ENCODE assay signal across 11 cellular contexts in the genomic region with DNA sequence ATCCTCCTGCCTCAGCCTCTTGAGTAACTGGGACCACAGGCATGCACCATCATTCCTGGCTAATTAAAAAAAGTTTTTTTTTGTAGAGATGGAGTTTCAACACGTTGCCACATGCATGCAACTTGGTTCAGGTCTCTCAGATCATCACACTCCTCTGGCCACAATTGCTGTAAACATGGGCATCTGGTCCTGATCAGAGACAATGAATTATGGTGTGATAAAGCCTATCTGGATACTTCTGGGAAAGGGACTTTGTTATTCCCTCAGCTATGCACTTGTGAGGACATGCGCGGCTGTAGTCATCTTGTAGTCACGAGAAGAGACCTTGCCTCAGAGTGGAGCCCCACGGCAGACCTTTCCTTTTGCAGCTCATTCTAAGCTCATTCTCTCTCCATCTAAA.
"Had no signal": no experiment of that assay in that cellular context is flagged by ENCODE, and none has a peak within 500 bp of the region (broad histone marks: within the 10 kb centered on the region; RNA-seq: fewer than 3 reads in every experiment).

No MANE protein-coding gene starts in this region.

- H3K4me3 ChIP-seq: cardiac muscle cell, thyroid gland, uterus had no signal

- H3K4me3 Mint-ChIP-seq: activated B cell treated with CpG ODN at 0.5 μM for 24 hours; activated naive CD4-positive, alpha-beta T cell treated with anti-CD3 and anti-CD28 coated beads for 36 hours; naive B cell; stimulated activated memory B cell treated with anti-CD40 and anti-IgM and Interleukin-4, amounts not matched to agents 10 μg/mL and 1 μg/mL and 100 μg/mL, for 72 hours had no signal

- H3K27me3 Mint-ChIP-seq: activated B cell treated with CpG ODN at 0.5 μM for 24 hours; stimulated activated memory B cell treated with anti-CD40 and anti-IgM and Interleukin-4, amounts not matched to agents 10 μg/mL and 1 μg/mL and 100 μg/mL, for 72 hours had no signal

- H3K36me3 Mint-ChIP-seq: naive B cell; stimulated activated memory B cell treated with anti-CD40 and anti-IgM and Interleukin-4, amounts not matched to agents 10 μg/mL and 1 μg/mL and 100 μg/mL, for 72 hours had no signal

- H3K9me3 ChIP-seq: neutrophil, thyroid gland, uterus had no signal

- H3K27me3 ChIP-seq: neutrophil, thyroid gland, uterus had no signal

- DNase-seq: activated B cell treated with CpG ODN at 0.5 μM for 24 hours; activated naive CD4-positive, alpha-beta T cell treated with anti-CD3 and anti-CD28 coated beads for 36 hours; hippocampal formation; naive B cell; thyroid gland; uterus had no signal

- H3K27ac Mint-ChIP-seq: activated B cell treated with CpG ODN at 0.5 μM for 24 hours; activated naive CD4-positive, alpha-beta T cell treated with anti-CD3 and anti-CD28 coated beads for 36 hours; stimulated activated memory B cell treated with anti-CD40 and anti-IgM and Interleukin-4, amounts not matched to agents 10 μg/mL and 1 μg/mL and 100 μg/mL, for 72 hours had no signal

- ATAC-seq: left lobe of liver; stimulated activated memory B cell treated with anti-CD40 and anti-IgM and Interleukin-4, amounts not matched to agents 10 μg/mL and 1 μg/mL and 100 μg/mL, for 72 hours had no signal

- H3K27ac ChIP-seq: cardiac muscle cell, neutrophil, parathyroid adenoma, thyroid gland, uterus had no signal
